ENCODE assay signal across 17 cellular contexts in genomic region chr3:110938629-110939028, GRCh38.
"Had no signal": no experiment of that assay in that cellular context is flagged by ENCODE, and none has a peak within 500 bp of the region (broad histone marks: within the 10 kb centered on the region; RNA-seq: fewer than 3 reads in every experiment).

No MANE protein-coding gene starts in this region.

- H3K4me1 Mint-ChIP-seq: immature natural killer cell; memory B cell; natural killer cell; stimulated activated naive B cell treated with anti-CD40 and anti-IgM and Interleukin-4, amounts not matched to agents 10 μg/mL and 1 μg/mL and 100 μg/mL, for 72 hours had no signal

- DNase-seq: cortex of kidney; effector memory CD8-positive, alpha-beta T cell; hypothalamus; immature natural killer cell; natural killer cell; occipital lobe; ovary; posterior cingulate gyrus; sigmoid colon; spleen; stimulated activated CD4-positive, alpha-beta T cell treated with anti-CD3 and anti-CD28 coated beads, Interleukin-4, amount 100 ng/mL, for 4 hours; stimulated activated naive B cell treated with anti-CD40 and anti-IgM and Interleukin-4, amounts not matched to agents 10 μg/mL and 1 μg/mL and 100 μg/mL, for 72 hours; stomach; thyroid gland; trophoblast cell had no signal

- H3K4me3 Mint-ChIP-seq: effector memory CD8-positive, alpha-beta T cell; immature natural killer cell; memory B cell; natural killer cell; stimulated activated naive B cell treated with anti-CD40 and anti-IgM and Interleukin-4, amounts not matched to agents 10 μg/mL and 1 μg/mL and 100 μg/mL, for 72 hours had no signal

- H3K9me3 Mint-ChIP-seq: effector memory CD8-positive, alpha-beta T cell had no signal

- H3K27ac Mint-ChIP-seq: effector memory CD8-positive, alpha-beta T cell; immature natural killer cell; memory B cell; natural killer cell; stimulated activated naive B cell treated with anti-CD40 and anti-IgM and Interleukin-4, amounts not matched to agents 10 μg/mL and 1 μg/mL and 100 μg/mL, for 72 hours had no signal

- H3K36me3 Mint-ChIP-seq: immature natural killer cell; memory B cell; natural killer cell; stimulated activated naive B cell treated with anti-CD40 and anti-IgM and Interleukin-4, amounts not matched to agents 10 μg/mL and 1 μg/mL and 100 μg/mL, for 72 hours had no signal

- ATAC-seq: effector memory CD8-positive, alpha-beta T cell; left lobe of liver; natural killer cell; stimulated activated naive B cell treated with anti-CD40 and anti-IgM and Interleukin-4, amounts not matched to agents 10 μg/mL and 1 μg/mL and 100 μg/mL, for 72 hours had no signal

- H3K27me3 Mint-ChIP-seq: memory B cell; stimulated activated naive B cell treated with anti-CD40 and anti-IgM and Interleukin-4, amounts not matched to agents 10 μg/mL and 1 μg/mL and 100 μg/mL, for 72 hours had no signal
